In the genomic region with DNA sequence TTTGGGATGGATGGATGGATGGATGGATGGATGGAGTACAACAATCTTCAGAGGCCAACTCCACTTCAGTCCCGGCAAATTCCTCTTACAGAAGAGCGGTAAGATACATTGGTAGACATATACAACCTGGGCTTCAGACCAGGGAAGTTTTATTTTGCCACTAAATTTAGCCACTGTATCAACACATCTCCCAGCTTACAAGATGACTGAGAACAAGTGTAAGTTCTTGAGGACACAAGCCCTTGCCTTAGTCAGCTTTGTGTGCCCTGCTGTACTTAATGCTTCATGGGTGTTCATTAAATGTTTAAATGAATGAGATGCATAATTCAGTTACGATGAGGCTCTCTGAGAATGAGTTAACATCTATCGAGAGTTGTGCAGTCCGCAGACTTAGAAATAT, we compare ENCODE assay signal across 33 cellular contexts.
"Had no signal": no experiment of that assay in that cellular context is flagged by ENCODE, and none has a peak within 500 bp of the region (broad histone marks: within the 10 kb centered on the region; RNA-seq: fewer than 3 reads in every experiment).

No MANE protein-coding gene starts in this region.

- H3K36me3 Mint-ChIP-seq: activated CD4-positive, alpha-beta memory T cell treated with anti-CD3 and anti-CD28 coated beads for 36 hours; activated CD8-positive, alpha-beta memory T cell treated with anti-CD3 and anti-CD28 coated beads, Interleukin-2, amount 10 ng/mL, durations not matched to agents 7 days and 5 days; activated naive CD4-positive, alpha-beta T cell treated with anti-CD3 and anti-CD28 coated beads, Interleukin-2, amount 50 U/mL, for 24 hours; activated naive CD8-positive, alpha-beta T cell treated with anti-CD3 and anti-CD28 coated beads for 36 hours had no signal

- H3K27ac Mint-ChIP-seq: activated B cell treated with CpG ODN at 0.5 μM for 24 hours; activated CD4-positive, alpha-beta memory T cell treated with anti-CD3 and anti-CD28 coated beads for 36 hours; activated CD8-positive, alpha-beta memory T cell treated with anti-CD3 and anti-CD28 coated beads, Interleukin-2, amount 10 ng/mL, durations not matched to agents 7 days and 5 days; activated CD8-positive, alpha-beta T cell treated with anti-CD3 and anti-CD28 coated beads, Interleukin-2, amount 10 ng/mL, durations not matched to agents 7 days and 5 days; activated naive CD4-positive, alpha-beta T cell treated with anti-CD3 and anti-CD28 coated beads for 36 hours; activated naive CD4-positive, alpha-beta T cell treated with anti-CD3 and anti-CD28 coated beads, Interleukin-2, amount 50 U/mL, for 24 hours; activated naive CD8-positive, alpha-beta T cell treated with anti-CD3 and anti-CD28 coated beads for 36 hours; activated naive CD8-positive, alpha-beta T cell treated with anti-CD3 and anti-CD28 coated beads, Interleukin-2, amount 50 U/mL, for 24 hours; activated T-helper 1 cell treated with anti-CD3 and anti-CD28 coated beads, Interleukin-12 subunit alpha, Interleukin-12 subunit beta, Interleukin-2, Interleukin-4 antibody, amounts not matched to agents 30 ng/mL and 10 ng/mL and 1 ng/mL, durations not matched to agents 14 hours and 24 hours and 36 hours; activated T-helper 2 cell treated with anti-CD3 and anti-CD28 coated beads, Interferon-gamma antibody, Interleukin-2, Interleukin-4, amounts not matched to agents 10 μg/mL and 5 μg/mL and 100 μg/mL, durations not matched to agents 14 hours and 24 hours and 36 hours; T-helper 17 cell; T-helper 2 cell treated with Interferon-gamma antibody and Interleukin-4, amounts not matched to agents 5 μg/mL and 100 μg/mL, for 36 hours had no signal

- H3K4me3 Mint-ChIP-seq: activated B cell treated with CpG ODN at 0.5 μM for 24 hours; activated CD4-positive, alpha-beta memory T cell treated with anti-CD3 and anti-CD28 coated beads for 36 hours; activated CD8-positive, alpha-beta memory T cell treated with anti-CD3 and anti-CD28 coated beads, Interleukin-2, amount 10 ng/mL, durations not matched to agents 7 days and 5 days; activated CD8-positive, alpha-beta T cell treated with anti-CD3 and anti-CD28 coated beads, Interleukin-2, amount 10 ng/mL, durations not matched to agents 7 days and 5 days; activated naive CD4-positive, alpha-beta T cell treated with anti-CD3 and anti-CD28 coated beads for 36 hours; activated naive CD4-positive, alpha-beta T cell treated with anti-CD3 and anti-CD28 coated beads, Interleukin-2, amount 50 U/mL, for 24 hours; activated naive CD8-positive, alpha-beta T cell treated with anti-CD3 and anti-CD28 coated beads for 36 hours; activated naive CD8-positive, alpha-beta T cell treated with anti-CD3 and anti-CD28 coated beads, Interleukin-2, amount 50 U/mL, for 24 hours; activated T-helper 1 cell treated with anti-CD3 and anti-CD28 coated beads, Interleukin-12 subunit alpha, Interleukin-12 subunit beta, Interleukin-2, Interleukin-4 antibody, amounts not matched to agents 30 ng/mL and 10 ng/mL and 1 ng/mL, durations not matched to agents 14 hours and 24 hours and 36 hours; T-helper 17 cell; T-helper 2 cell treated with Interferon-gamma antibody and Interleukin-4, amounts not matched to agents 5 μg/mL and 100 μg/mL, for 36 hours had no signal

- DNase-seq: activated B cell treated with CpG ODN at 0.5 μM for 24 hours; activated CD4-positive, alpha-beta memory T cell treated with anti-CD3 and anti-CD28 coated beads for 36 hours; activated CD4-positive, alpha-beta T cell treated with anti-CD3 and anti-CD28 coated beads for 48 hours; activated CD4-positive, alpha-beta T cell treated with anti-CD3 and anti-CD28 coated beads, Interleukin-2, amount 50 U/mL, for 1 hour; activated CD8-positive, alpha-beta memory T cell treated with anti-CD3 and anti-CD28 coated beads, Interleukin-2, amount 10 ng/mL, durations not matched to agents 7 days and 5 days; activated CD8-positive, alpha-beta memory T cell treated with anti-CD3 and anti-CD28 coated beads, Interleukin-2, amount 50 U/mL, for 4 hours; activated CD8-positive, alpha-beta T cell treated with anti-CD3 and anti-CD28 coated beads, Interleukin-2, amount 10 ng/mL, durations not matched to agents 7 days and 5 days; activated effector memory CD4-positive, alpha-beta T cell treated with anti-CD3 and anti-CD28 coated beads, Interleukin-2, amount 50 U/mL, for 16 hours; activated naive CD4-positive, alpha-beta T cell treated with anti-CD3 and anti-CD28 coated beads for 36 hours; activated naive CD8-positive, alpha-beta T cell treated with anti-CD3 and anti-CD28 coated beads for 36 hours; activated naive CD8-positive, alpha-beta T cell treated with anti-CD3 and anti-CD28 coated beads, Interleukin-2, amount 50 U/mL, for 24 hours; activated T-cell treated with anti-CD3 and anti-CD28 coated beads, Interleukin-2, amount 50 U/mL, for 1 hour; activated T-cell treated with anti-CD3 and anti-CD28 coated beads, Interleukin-2, amount 50 U/mL, for 48 hours; adrenal gland; aorta; body of pancreas; central memory CD4-positive, alpha-beta T cell; cerebellar nuclear complex; colonic mucosa; effector CD8-positive, alpha-beta T cell; esophagus squamous epithelium; foreskin melanocyte; T-helper 1 cell; T-helper 17 cell; T1000; WERI-Rb-1 had no signal

- H3K36me3 ChIP-seq: adrenal gland, breast epithelium, cardiac muscle cell, colonic mucosa, esophagus squamous epithelium, WERI-Rb-1 had no signal

- H3K9me3 Mint-ChIP-seq: activated B cell treated with CpG ODN at 0.5 μM for 24 hours; activated CD4-positive, alpha-beta memory T cell treated with anti-CD3 and anti-CD28 coated beads for 36 hours; activated naive CD4-positive, alpha-beta T cell treated with anti-CD3 and anti-CD28 coated beads for 36 hours; activated naive CD4-positive, alpha-beta T cell treated with anti-CD3 and anti-CD28 coated beads, Interleukin-2, amount 50 U/mL, for 24 hours; activated naive CD8-positive, alpha-beta T cell treated with anti-CD3 and anti-CD28 coated beads for 36 hours; activated naive CD8-positive, alpha-beta T cell treated with anti-CD3 and anti-CD28 coated beads, Interleukin-2, amount 50 U/mL, for 24 hours; activated T-helper 1 cell treated with anti-CD3 and anti-CD28 coated beads, Interleukin-12 subunit alpha, Interleukin-12 subunit beta, Interleukin-2, Interleukin-4 antibody, amounts not matched to agents 30 ng/mL and 10 ng/mL and 1 ng/mL, durations not matched to agents 14 hours and 24 hours and 36 hours; activated T-helper 2 cell treated with anti-CD3 and anti-CD28 coated beads, Interferon-gamma antibody, Interleukin-2, Interleukin-4, amounts not matched to agents 10 μg/mL and 5 μg/mL and 100 μg/mL, durations not matched to agents 14 hours and 24 hours and 36 hours; T-helper 2 cell treated with Interferon-gamma antibody and Interleukin-4, amounts not matched to agents 5 μg/mL and 100 μg/mL, for 36 hours had no signal

- H3K4me3 ChIP-seq: adrenal gland, body of pancreas, breast epithelium, cardiac muscle cell, colonic mucosa, esophagus squamous epithelium had no signal

- H3K9me3 ChIP-seq: adrenal gland, body of pancreas, breast epithelium, colonic mucosa, esophagus squamous epithelium had no signal

- H3K27me3 Mint-ChIP-seq: activated CD8-positive, alpha-beta memory T cell treated with anti-CD3 and anti-CD28 coated beads, Interleukin-2, amount 10 ng/mL, durations not matched to agents 7 days and 5 days had no signal

- H3K27me3 ChIP-seq: adrenal gland, body of pancreas, breast epithelium, cardiac muscle cell, colonic mucosa, esophagus squamous epithelium had no signal

- H3K4me1 ChIP-seq: body of pancreas, breast epithelium, colonic mucosa had no signal

- H3K27ac ChIP-seq: adrenal gland, body of pancreas, breast epithelium, cardiac muscle cell, colonic mucosa, epithelial cell of prostate, esophagus squamous epithelium, WERI-Rb-1 had no signal

- H3K4me1 Mint-ChIP-seq: activated B cell treated with CpG ODN at 0.5 μM for 24 hours; activated CD8-positive, alpha-beta memory T cell treated with anti-CD3 and anti-CD28 coated beads, Interleukin-2, amount 10 ng/mL, durations not matched to agents 7 days and 5 days; activated naive CD4-positive, alpha-beta T cell treated with anti-CD3 and anti-CD28 coated beads, Interleukin-2, amount 50 U/mL, for 24 hours; activated naive CD8-positive, alpha-beta T cell treated with anti-CD3 and anti-CD28 coated beads for 36 hours; activated naive CD8-positive, alpha-beta T cell treated with anti-CD3 and anti-CD28 coated beads, Interleukin-2, amount 50 U/mL, for 24 hours; T-helper 17 cell had no signal
